24 cellular contexts compared by ENCODE assay signal in the genomic region with DNA sequence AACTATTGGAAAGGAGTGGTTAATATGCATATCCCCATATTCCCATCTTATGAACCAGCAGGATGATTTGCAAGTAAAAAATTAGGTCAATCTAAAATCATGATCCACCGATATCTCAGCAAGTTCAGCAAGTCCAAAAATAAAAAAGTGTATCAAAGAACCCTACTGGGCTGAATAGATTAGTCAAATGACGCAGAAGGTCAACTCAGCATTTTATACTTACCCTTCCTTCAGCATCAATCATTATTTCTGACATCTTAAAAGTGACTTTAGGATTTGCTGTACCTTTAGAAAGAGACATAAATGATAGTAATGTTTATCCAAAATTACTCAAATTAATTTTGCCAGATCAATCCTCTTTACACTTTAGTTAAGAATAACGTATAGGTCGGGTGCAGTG.
"Had no signal": no experiment of that assay in that cellular context is flagged by ENCODE, and none has a peak within 500 bp of the region (broad histone marks: within the 10 kb centered on the region; RNA-seq: fewer than 3 reads in every experiment).

No MANE protein-coding gene starts in this region.

- H3K4me1 Mint-ChIP-seq: immature natural killer cell, mesothelial cell of epicardium, naive B cell had no signal

- H3K4me1 ChIP-seq: esophagus muscularis mucosa, foreskin keratinocyte, gastroesophageal sphincter, heart left ventricle, left lung, lower lobe of right lung had no signal

- H2AFZ ChIP-seq: hepatocyte had no signal

- FAIRE-seq: colon, endothelial cell of umbilical vein, frontal cortex, keratinocyte had no signal

- H3K9me3 ChIP-seq: esophagus muscularis mucosa, gastroesophageal sphincter, heart left ventricle, left lung, lower lobe of right lung, mucosa of descending colon had no signal

- H3K4me3 Mint-ChIP-seq: immature natural killer cell, mesothelial cell of epicardium, naive B cell had no signal

- H3K79me2 ChIP-seq: hepatocyte had no signal

- ATAC-seq: foreskin keratinocyte, gastroesophageal sphincter, heart left ventricle, left cardiac atrium, left lung, left ventricle myocardium superior, lower lobe of right lung, mucosa of descending colon had no signal

- DNase-seq: dermis blood vessel endothelial cell; dorsolateral prefrontal cortex; effector CD4-positive, alpha-beta T cell; effector memory CD4-positive, alpha-beta T cell; foreskin keratinocyte; heart left ventricle; hypothalamus; immature natural killer cell; left cardiac atrium; left lung; left ventricle myocardium superior; lower lobe of right lung; mesenchymal stem cell; mucosa of descending colon; naive B cell had no signal

- H3K27ac ChIP-seq: coronary artery, dorsolateral prefrontal cortex, esophagus muscularis mucosa, foreskin keratinocyte, gastroesophageal sphincter, heart left ventricle, hepatocyte, left lung, lower lobe of right lung had no signal

- H3K4me3 ChIP-seq: coronary artery, dorsolateral prefrontal cortex, esophagus muscularis mucosa, gastroesophageal sphincter, heart left ventricle, hepatocyte, left lung, lower lobe of right lung, mucosa of descending colon had no signal

- H3K27ac Mint-ChIP-seq: mesothelial cell of epicardium, naive B cell had no signal

- H3K27me3 ChIP-seq: dorsolateral prefrontal cortex, esophagus muscularis mucosa, foreskin keratinocyte, gastroesophageal sphincter, heart left ventricle, hepatocyte, left lung had no signal

- H3K4me2 ChIP-seq: hepatocyte had no signal

- H3K27me3 Mint-ChIP-seq: naive B cell had no signal
